In the genomic region with DNA sequence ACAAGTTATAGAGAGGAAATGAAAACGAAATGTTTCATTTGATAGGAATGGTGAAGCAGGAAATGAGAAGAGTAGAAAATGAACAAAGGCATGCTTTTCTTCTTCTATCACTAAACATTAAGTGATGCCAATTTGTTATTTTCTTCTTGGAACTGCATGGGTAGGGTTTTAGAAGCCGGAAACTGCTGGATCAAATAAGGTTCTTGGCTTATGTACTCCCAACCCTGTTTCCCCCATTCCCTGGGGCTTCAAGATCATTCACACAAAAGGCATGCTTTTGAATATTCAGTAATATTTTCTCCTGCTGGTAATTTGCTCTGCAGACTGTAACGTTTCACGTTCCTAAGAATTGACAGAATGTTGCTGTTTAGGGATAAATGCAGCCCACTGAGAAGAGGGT, we compare ENCODE assay signal across 33 cellular contexts.
"Had no signal": no experiment of that assay in that cellular context is flagged by ENCODE, and none has a peak within 500 bp of the region (broad histone marks: within the 10 kb centered on the region; RNA-seq: fewer than 3 reads in every experiment).

No MANE protein-coding gene starts in this region.

- H3K27me3 ChIP-seq: Peyer's patch, SJCRH30 had no signal

- H3K9me3 Mint-ChIP-seq: activated CD4-positive, alpha-beta T cell treated with anti-CD3 and anti-CD28 coated beads, Interleukin-2, amount 10 ng/mL, durations not matched to agents 7 days and 5 days; activated naive CD4-positive, alpha-beta T cell treated with anti-CD3 and anti-CD28 coated beads for 36 hours; activated naive CD4-positive, alpha-beta T cell treated with anti-CD3 and anti-CD28 coated beads, Interleukin-2, amount 50 U/mL, for 72 hours; activated T-cell treated with anti-CD3 and anti-CD28 coated beads, Interleukin-2, amount 50 U/mL, for 24 hours; T-helper 1 cell treated with Interleukin-12 subunit alpha and Interleukin-12 subunit beta and Interleukin-4 antibody, amounts not matched to agents 30 μg/mL and 1 μg/mL, for 36 hours; T-helper 2 cell treated with Interferon-gamma antibody and Interleukin-4, amounts not matched to agents 5 μg/mL and 100 μg/mL, for 36 hours had no signal

- H3K27me3 Mint-ChIP-seq: activated CD4-positive, alpha-beta T cell treated with anti-CD3 and anti-CD28 coated beads for 36 hours; activated CD4-positive, alpha-beta T cell treated with anti-CD3 and anti-CD28 coated beads, Interleukin-2, amount 10 ng/mL, durations not matched to agents 7 days and 5 days; activated T-cell treated with anti-CD3 and anti-CD28 coated beads, Interleukin-2, amount 50 U/mL, for 24 hours; brain had no signal

- H3K4me1 ChIP-seq: Peyer's patch, SJCRH30 had no signal

- H3K4me3 Mint-ChIP-seq: activated CD4-positive, alpha-beta T cell treated with anti-CD3 and anti-CD28 coated beads for 36 hours; activated CD4-positive, alpha-beta T cell treated with anti-CD3 and anti-CD28 coated beads, Interleukin-2, amount 10 ng/mL, durations not matched to agents 7 days and 5 days; activated CD8-positive, alpha-beta T cell treated with anti-CD3 and anti-CD28 coated beads, Interleukin-2, amount 10 ng/mL, durations not matched to agents 7 days and 5 days; activated naive CD4-positive, alpha-beta T cell treated with anti-CD3 and anti-CD28 coated beads for 36 hours; activated T-cell treated with anti-CD3 and anti-CD28 coated beads, Interleukin-2, amount 50 U/mL, for 24 hours; brain; T-helper 1 cell treated with Interleukin-12 subunit alpha and Interleukin-12 subunit beta and Interleukin-4 antibody, amounts not matched to agents 30 μg/mL and 1 μg/mL, for 36 hours; T-helper 2 cell treated with Interferon-gamma antibody and Interleukin-4, amounts not matched to agents 5 μg/mL and 100 μg/mL, for 36 hours had no signal

- H3K36me3 Mint-ChIP-seq: activated naive CD4-positive, alpha-beta T cell treated with anti-CD3 and anti-CD28 coated beads, Interleukin-2, amount 50 U/mL, for 72 hours had no signal

- ATAC-seq: activated CD4-positive, alpha-beta T cell treated with anti-CD3 and anti-CD28 coated beads for 36 hours; activated CD4-positive, CD25-positive, alpha-beta regulatory T cell treated with anti-CD3 and anti-CD28 coated beads, Interleukin-2, amount 50 U/mL, for 24 hours; activated CD8-positive, alpha-beta T cell treated with anti-CD3 and anti-CD28 coated beads, Interleukin-2, amount 10 ng/mL, durations not matched to agents 7 days and 5 days; activated naive CD4-positive, alpha-beta T cell treated with anti-CD3 and anti-CD28 coated beads, Interleukin-2, amount 50 U/mL, for 72 hours; PC-3 had no signal

- H3K27ac ChIP-seq: Peyer's patch, RWPE1, SJCRH30 had no signal

- H3K9me3 ChIP-seq: Peyer's patch, SJCRH30, SK-N-SH had no signal

- DNase-seq: activated CD4-positive, alpha-beta T cell treated with anti-CD3 and anti-CD28 coated beads for 36 hours; activated CD4-positive, alpha-beta T cell treated with anti-CD3 and anti-CD28 coated beads, Interleukin-2, amount 10 ng/mL, durations not matched to agents 7 days and 5 days; activated CD4-positive, alpha-beta T cell treated with anti-CD3 and anti-CD28 coated beads, Interleukin-2, amount 50 U/mL, for 48 hours; activated CD8-positive, alpha-beta T cell treated with anti-CD3 and anti-CD28 coated beads, Interleukin-2, amount 10 ng/mL, durations not matched to agents 7 days and 5 days; activated gamma-delta T cell treated with Interleukin-2 at 50 U/mL for 16 hours; activated naive CD4-positive, alpha-beta T cell treated with anti-CD3 and anti-CD28 coated beads for 36 hours; activated T-cell treated with anti-CD3 and anti-CD28 coated beads, Interleukin-2, amount 50 U/mL, for 24 hours; anterior cingulate cortex; central memory CD4-positive, alpha-beta T cell; KG1; MM.1S; NCI-H1092 treated with DMSO at 0.1 percent for 48 hours; NCI-H1417; NCI-H146; NCI-H187; NCI-H2029 treated with DMSO at 0.1 percent for 48 hours; NCI-H2107; NCI-H2171; NCI-H510A; NCI-H526; NCI-H748 treated with DMSO at 0.1 percent for 48 hours; NK-92 treated with Interleukin-12 subunit alpha and Interleukin-12 subunit beta, amount 100 ng/mL, for 24 hours; PC-3; Peyer's patch; SHP77; SJCRH30; SK-N-SH had no signal

- H3K27ac Mint-ChIP-seq: activated CD4-positive, alpha-beta T cell treated with anti-CD3 and anti-CD28 coated beads for 36 hours; activated CD4-positive, alpha-beta T cell treated with anti-CD3 and anti-CD28 coated beads, Interleukin-2, amount 10 ng/mL, durations not matched to agents 7 days and 5 days; activated CD8-positive, alpha-beta T cell treated with anti-CD3 and anti-CD28 coated beads, Interleukin-2, amount 10 ng/mL, durations not matched to agents 7 days and 5 days; activated naive CD4-positive, alpha-beta T cell treated with anti-CD3 and anti-CD28 coated beads for 36 hours; activated naive CD4-positive, alpha-beta T cell treated with anti-CD3 and anti-CD28 coated beads, Interleukin-2, amount 50 U/mL, for 72 hours; activated T-cell treated with anti-CD3 and anti-CD28 coated beads, Interleukin-2, amount 50 U/mL, for 24 hours; T-helper 1 cell treated with Interleukin-12 subunit alpha and Interleukin-12 subunit beta and Interleukin-4 antibody, amounts not matched to agents 30 μg/mL and 1 μg/mL, for 36 hours; T-helper 2 cell treated with Interferon-gamma antibody and Interleukin-4, amounts not matched to agents 5 μg/mL and 100 μg/mL, for 36 hours had no signal

- H3K36me3 ChIP-seq: Peyer's patch, SJCRH30 had no signal

- H3K4me3 ChIP-seq: Peyer's patch, SJCRH30 had no signal

- H3K4me1 Mint-ChIP-seq: activated CD4-positive, alpha-beta T cell treated with anti-CD3 and anti-CD28 coated beads for 36 hours; activated CD4-positive, alpha-beta T cell treated with anti-CD3 and anti-CD28 coated beads, Interleukin-2, amount 10 ng/mL, durations not matched to agents 7 days and 5 days had no signal
